ENCODE assay signal across 1 cellular context in the genomic region with DNA sequence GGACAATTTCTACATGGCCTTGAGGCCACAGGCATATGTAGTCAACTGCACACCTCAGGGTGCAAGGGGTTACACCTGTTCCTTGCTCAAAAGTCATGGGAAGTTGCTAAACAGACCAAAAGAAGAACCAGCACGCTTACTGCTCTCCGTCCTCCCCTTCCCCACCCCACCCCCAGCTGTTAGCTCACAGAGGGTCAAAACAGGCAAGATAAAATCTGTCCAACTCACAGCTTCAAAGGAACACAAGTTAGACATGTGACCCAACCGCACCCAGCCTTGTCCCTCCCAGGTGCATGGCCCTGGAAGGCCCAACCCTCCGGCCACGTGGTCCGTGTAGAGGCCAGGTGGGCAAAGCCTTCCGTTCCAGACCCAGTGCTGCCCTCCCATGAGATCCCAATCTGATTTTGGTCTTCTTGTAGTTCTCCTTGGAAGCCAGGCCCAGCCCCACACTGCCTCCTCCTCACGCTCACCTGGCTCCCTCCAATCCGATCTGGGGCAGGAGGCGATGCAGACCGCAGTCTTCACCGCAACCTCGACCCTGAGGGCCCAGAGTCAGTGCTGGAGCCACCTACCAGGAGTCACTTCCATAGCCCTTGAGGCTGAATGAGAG.
TF ChIP-seq lines count a peak whose summit lies in the region.

No MANE protein-coding gene starts in this region.

TF ChIP-seq in HepG2, 621 proteins besides CTCF, POLR2A, EP300 and RAD21 (continued from another document and continues in another):
- TF ChIP-seq ARID4A (CRISPR knock-in tag; IDR thresholded peaks at IDR 0.05; ENCODE audit: borderline replicate concordance), result peak; percentile 29
- no peak for TF ChIP-seq ZBTB21 (CRISPR knock-in tag; IDR thresholded peaks at IDR 0.05)
- no peak for TF ChIP-seq KDM3A (CRISPR knock-in tag; IDR thresholded peaks at IDR 0.05; ENCODE audit: low read depth)
- TF ChIP-seq MTF2 (CRISPR knock-in tag; IDR thresholded peaks at IDR 0.05; ENCODE audit: borderline replicate concordance), result no peak
- TF ChIP-seq, protein P1, sequence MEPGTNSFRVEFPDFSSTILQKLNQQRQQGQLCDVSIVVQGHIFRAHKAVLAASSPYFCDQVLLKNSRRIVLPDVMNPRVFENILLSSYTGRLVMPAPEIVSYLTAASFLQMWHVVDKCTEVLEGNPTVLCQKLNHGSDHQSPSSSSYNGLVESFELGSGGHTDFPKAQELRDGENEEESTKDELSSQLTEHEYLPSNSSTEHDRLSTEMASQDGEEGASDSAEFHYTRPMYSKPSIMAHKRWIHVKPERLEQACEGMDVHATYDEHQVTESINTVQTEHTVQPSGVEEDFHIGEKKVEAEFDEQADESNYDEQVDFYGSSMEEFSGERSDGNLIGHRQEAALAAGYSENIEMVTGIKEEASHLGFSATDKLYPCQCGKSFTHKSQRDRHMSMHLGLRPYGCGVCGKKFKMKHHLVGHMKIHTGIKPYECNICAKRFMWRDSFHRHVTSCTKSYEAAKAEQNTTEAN (CRISPR knock-in tag; conservative IDR thresholded peaks at IDR 0.05), result no peak
- TF ChIP-seq ZNF253 (CRISPR knock-in tag; IDR thresholded peaks at IDR 0.05; ENCODE audit: borderline replicate concordance), result no peak
- no peak for TF ChIP-seq SRSF4 (IDR thresholded peaks at IDR 0.05; ENCODE audit: low read depth, low read length, poor library complexity, severe bottlenecking)
- TF ChIP-seq ELF1 (CRISPR knock-in tag; IDR thresholded peaks at IDR 0.05), result no peak
- TF ChIP-seq TBX2 (CRISPR knock-in tag; IDR thresholded peaks at IDR 0.05; ENCODE audit: borderline replicate concordance), result peak; percentile 53; the same call in 1 of the 2 replicates
- TF ChIP-seq TEAD2 (CRISPR knock-in tag; IDR thresholded peaks at IDR 0.05), result no peak
- TF ChIP-seq YEATS4 (CRISPR knock-in tag; IDR thresholded peaks at IDR 0.05; ENCODE audit: borderline replicate concordance), result 0 out of 2 replicates have a peak, but pooled peaks have one; percentile 2
- no peak for TF ChIP-seq HOXD1 (CRISPR knock-in tag; IDR thresholded peaks at IDR 0.05)
- TF ChIP-seq POGZ (CRISPR knock-in tag; IDR thresholded peaks at IDR 0.05), result peak; percentile 35; the same call in 1 of the 2 replicates
- TF ChIP-seq ZNF281 (CRISPR knock-in tag; IDR thresholded peaks at IDR 0.05; ENCODE audit: borderline replicate concordance), result 0 out of 2 replicates have a peak, but pooled peaks have one; percentile 12
- TF ChIP-seq ZNF260 (CRISPR knock-in tag; IDR thresholded peaks at IDR 0.05; ENCODE audit: borderline replicate concordance, low read depth), result no peak
- TF ChIP-seq SYNCRIP (IDR thresholded peaks at IDR 0.05; ENCODE audit: insufficient read depth, low read depth, low read length), result no peak
- no peak for TF ChIP-seq NR0B2 (CRISPR knock-in tag; IDR thresholded peaks at IDR 0.05)
- TF ChIP-seq ZNF143 (CRISPR knock-in tag; IDR thresholded peaks at IDR 0.05), result no peak
- TF ChIP-seq, protein P2, sequence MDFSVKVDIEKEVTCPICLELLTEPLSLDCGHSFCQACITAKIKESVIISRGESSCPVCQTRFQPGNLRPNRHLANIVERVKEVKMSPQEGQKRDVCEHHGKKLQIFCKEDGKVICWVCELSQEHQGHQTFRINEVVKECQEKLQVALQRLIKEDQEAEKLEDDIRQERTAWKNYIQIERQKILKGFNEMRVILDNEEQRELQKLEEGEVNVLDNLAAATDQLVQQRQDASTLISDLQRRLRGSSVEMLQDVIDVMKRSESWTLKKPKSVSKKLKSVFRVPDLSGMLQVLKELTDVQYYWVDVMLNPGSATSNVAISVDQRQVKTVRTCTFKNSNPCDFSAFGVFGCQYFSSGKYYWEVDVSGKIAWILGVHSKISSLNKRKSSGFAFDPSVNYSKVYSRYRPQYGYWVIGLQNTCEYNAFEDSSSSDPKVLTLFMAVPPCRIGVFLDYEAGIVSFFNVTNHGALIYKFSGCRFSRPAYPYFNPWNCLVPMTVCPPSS (IDR thresholded peaks at IDR 0.05), result no peak
- peak; percentile 80; the same call in 1 of the 2 replicates for TF ChIP-seq ZNF772 (CRISPR knock-in tag; IDR thresholded peaks at IDR 0.05)
- TF ChIP-seq ZKSCAN8 (CRISPR knock-in tag; IDR thresholded peaks at IDR 0.05; ENCODE audit: borderline replicate concordance), result no peak
- TF ChIP-seq NR2F6 (IDR thresholded peaks at IDR 0.05), result no peak
- no peak for TF ChIP-seq NR2F6 (CRISPR knock-in tag; IDR thresholded peaks at IDR 0.05)
- no peak for TF ChIP-seq RFX5 (IDR thresholded peaks at IDR 0.05; ENCODE audit: low read depth, low read length)
- TF ChIP-seq ARNTL (CRISPR knock-in tag; IDR thresholded peaks at IDR 0.05), result peak; percentile 58; the same call in 1 of the 2 replicates
- no peak for TF ChIP-seq ZHX1 (CRISPR knock-in tag; IDR thresholded peaks at IDR 0.05; ENCODE audit: low read depth)
- TF ChIP-seq, protein P3, sequence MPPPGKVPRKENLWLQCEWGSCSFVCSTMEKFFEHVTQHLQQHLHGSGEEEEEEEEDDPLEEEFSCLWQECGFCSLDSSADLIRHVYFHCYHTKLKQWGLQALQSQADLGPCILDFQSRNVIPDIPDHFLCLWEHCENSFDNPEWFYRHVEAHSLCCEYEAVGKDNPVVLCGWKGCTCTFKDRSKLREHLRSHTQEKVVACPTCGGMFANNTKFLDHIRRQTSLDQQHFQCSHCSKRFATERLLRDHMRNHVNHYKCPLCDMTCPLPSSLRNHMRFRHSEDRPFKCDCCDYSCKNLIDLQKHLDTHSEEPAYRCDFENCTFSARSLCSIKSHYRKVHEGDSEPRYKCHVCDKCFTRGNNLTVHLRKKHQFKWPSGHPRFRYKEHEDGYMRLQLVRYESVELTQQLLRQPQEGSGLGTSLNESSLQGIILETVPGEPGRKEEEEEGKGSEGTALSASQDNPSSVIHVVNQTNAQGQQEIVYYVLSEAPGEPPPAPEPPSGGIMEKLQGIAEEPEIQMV (CRISPR knock-in tag; IDR thresholded peaks at IDR 0.05; ENCODE audit: low read depth), result 0 out of 2 replicates have a peak, but pooled peaks have one; percentile 30
- TF ChIP-seq FLYWCH1 (CRISPR knock-in tag; IDR thresholded peaks at IDR 0.05), result no peak
- TF ChIP-seq UBTF (CRISPR knock-in tag; IDR thresholded peaks at IDR 0.05), result 0 out of 2 replicates have a peak, but pooled peaks have one; percentile 9
- TF ChIP-seq, protein P4, sequence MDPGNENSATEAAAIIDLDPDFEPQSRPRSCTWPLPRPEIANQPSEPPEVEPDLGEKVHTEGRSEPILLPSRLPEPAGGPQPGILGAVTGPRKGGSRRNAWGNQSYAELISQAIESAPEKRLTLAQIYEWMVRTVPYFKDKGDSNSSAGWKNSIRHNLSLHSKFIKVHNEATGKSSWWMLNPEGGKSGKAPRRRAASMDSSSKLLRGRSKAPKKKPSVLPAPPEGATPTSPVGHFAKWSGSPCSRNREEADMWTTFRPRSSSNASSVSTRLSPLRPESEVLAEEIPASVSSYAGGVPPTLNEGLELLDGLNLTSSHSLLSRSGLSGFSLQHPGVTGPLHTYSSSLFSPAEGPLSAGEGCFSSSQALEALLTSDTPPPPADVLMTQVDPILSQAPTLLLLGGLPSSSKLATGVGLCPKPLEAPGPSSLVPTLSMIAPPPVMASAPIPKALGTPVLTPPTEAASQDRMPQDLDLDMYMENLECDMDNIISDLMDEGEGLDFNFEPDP (CRISPR knock-in tag; conservative IDR thresholded peaks at IDR 0.05), result 0 out of 2 replicates have a peak, but pooled peaks have one; percentile 23
- no peak for TF ChIP-seq ISL2 (CRISPR knock-in tag; IDR thresholded peaks at IDR 0.05)
- TF ChIP-seq ZNF460 (CRISPR knock-in tag; IDR thresholded peaks at IDR 0.05; ENCODE audit: borderline replicate concordance), result no peak
- TF ChIP-seq, protein P5, sequence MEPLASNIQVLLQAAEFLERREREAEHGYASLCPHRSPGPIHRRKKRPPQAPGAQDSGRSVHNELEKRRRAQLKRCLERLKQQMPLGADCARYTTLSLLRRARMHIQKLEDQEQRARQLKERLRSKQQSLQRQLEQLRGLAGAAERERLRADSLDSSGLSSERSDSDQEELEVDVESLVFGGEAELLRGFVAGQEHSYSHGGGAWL (CRISPR knock-in tag; IDR thresholded peaks at IDR 0.05), result no peak; the same call in 1 of the 2 replicates
- TF ChIP-seq SRSF9 (IDR thresholded peaks at IDR 0.05; ENCODE audit: borderline replicate concordance, insufficient read depth, low read depth, low read length, poor library complexity, severe bottlenecking), result no peak
